8 cellular contexts compared by ENCODE assay signal in the genomic region with DNA sequence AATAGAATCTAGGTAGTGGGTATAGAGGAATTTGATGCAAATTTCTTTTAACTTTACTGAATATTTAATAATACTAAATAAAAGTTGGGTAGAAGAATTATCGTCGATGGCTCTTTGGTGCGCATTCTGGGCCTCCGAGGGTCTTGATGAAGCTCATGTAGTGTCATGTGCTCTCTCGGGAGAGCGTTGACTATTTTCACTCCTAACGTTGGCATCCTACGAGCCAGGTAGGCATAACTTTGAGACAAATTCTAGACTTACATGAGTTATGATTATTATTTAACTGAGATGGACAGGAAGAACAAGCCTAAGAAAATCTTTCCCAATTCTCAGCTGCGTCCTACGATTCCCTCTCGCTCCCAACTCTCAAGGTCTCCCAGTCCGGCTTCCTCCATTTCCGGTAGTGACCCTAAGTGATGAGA. TPM values are rescaled to one million over a fixed set of nuclear protein-coding genes. Genes with fewer than 3 reads are reported as not detected.
DNase-seq lines count a peak whose midpoint lies in the region; ATAC-seq, FAIRE-seq and TF ChIP-seq lines count a peak whose summit lies in the region.

No MANE protein-coding gene starts in this region.

- H3K27ac ChIP-seq in GM23248: peak overlapping the region; percentile 82
- peak overlapping the region; percentile 59 to 90 (median 84) for H3K27ac ChIP-seq in gastroesophageal sphincter
- peak overlapping the region; percentile 83 to 88 (median 86) for H3K27ac ChIP-seq in gastrocnemius medialis

- H4K20me1 ChIP-seq in GM23248 (ENCODE audit: insufficient read depth): peaks cover 8% of the 10 kb centered on the region; the same call in 1 of the 2 replicates

- peaks cover 27% of the 10 kb centered on the region for H3K79me2 ChIP-seq in GM23248 (ENCODE audit: insufficient read depth)

- ATAC-seq in gastroesophageal sphincter (no peak), gastrocnemius medialis (peak; percentile 45 to 48), GM18858 (IDR thresholded peaks at IDR 0.05; ENCODE audit: unreplicated experiment) (no peak)

- TF ChIP-seq POLR2A in gastroesophageal sphincter (IDR thresholded peaks at IDR 0.05) (no peak), gastrocnemius medialis (IDR thresholded peaks at IDR 0.05) (no peak)

- TF ChIP-seq CTCF in WI38 (IDR thresholded peaks at IDR 0.05; ENCODE audit: low read depth, low read length) (no peak), gastroesophageal sphincter (IDR thresholded peaks at IDR 0.05) (no peak), gastrocnemius medialis (IDR thresholded peaks at IDR 0.05 in 4 of 5, conservative IDR thresholded peaks at IDR 0.05 in 1 of 5) (no peak)

- intact Hi-C loops in gastrocnemius medialis (cut with DNase I; ENCODE audit: low total_unique reads): loop anchor here (1.0 to 2.0 kb wide), 4 partner anchors 79 to 197 kb away; a partner anchor contains a TSS

- H2AFZ ChIP-seq in GM23248: peak overlapping the region; percentile 92

- DNase-seq in GM23248 (no peak), gastrocnemius medialis (no peak), islet precursor cell (no peak), NCI-H2107 treated with DMSO at 0.1 percent for 48 hours (lab: John Stamatoyannopoulos, UW; ENCODE audit: unreplicated experiment) (no peak), frontal cortex (ENCODE audit: low spot score in 2 of 2) (no peak)

- WGBS in GM23248 (ENCODE audit: low coverage in 1 of 2, low lambda C conversion rate in 2 of 2, missing lambda C conversion rate in 2 of 2), 2 experiments: 2 to 3% methylated on average over 13 of the region's 13 CpGs
- 3 to 5% methylated on average over 7 to 13 of the region's 13 CpGs for WGBS in gastroesophageal sphincter (ENCODE audit: low coverage in 1 of 2), 2 donors

- H3K9me3 ChIP-seq in GM23248 (ENCODE audit: low read depth) (no peaks in the 10 kb centered on the region), gastroesophageal sphincter (no peaks in the 10 kb centered on the region), gastrocnemius medialis (no peaks in the 10 kb centered on the region)

- H3K4me3 ChIP-seq in GM23248 (peak overlapping the region; percentile 81), WI38 (ENCODE audit: low read depth, low read length) (peak overlapping the region; percentile 76), gastroesophageal sphincter (peak overlapping the region; percentile 34 to 78), gastrocnemius medialis (peak overlapping the region; percentile 69 to 94 (median 78))

- H3K4me1 ChIP-seq in GM23248 (ENCODE audit: insufficient read depth) (peaks cover 23% of the 10 kb centered on the region), gastroesophageal sphincter (peaks cover 0 to 49% (median 15%) of the 10 kb centered on the region in 3 donors), gastrocnemius medialis (peaks cover 19 to 21% of the 10 kb centered on the region in 2 donors)

- peak overlapping the region; percentile 89 for H3K9ac ChIP-seq in GM23248

- no peak for TF ChIP-seq EP300 in gastroesophageal sphincter (IDR thresholded peaks at IDR 0.05)

- FAIRE-seq in frontal cortex (lab: Jason Lieb, UNC): no peak

- peak overlapping the region; percentile 87 for H3K4me2 ChIP-seq in GM23248 (ENCODE audit: unreplicated experiment)

- no peaks in the 10 kb centered on the region for H3K27me3 ChIP-seq in GM23248 (replicated peaks; ENCODE audit: insufficient read depth)
- no peaks in the 10 kb centered on the region for H3K27me3 ChIP-seq in gastroesophageal sphincter
- no peaks in the 10 kb centered on the region for H3K27me3 ChIP-seq in gastrocnemius medialis

- in situ Hi-C loops in GM23248 (cut with MboI) (no loop called here), gastrocnemius medialis (cut with MboI; ENCODE audit: low sequenced_read_pairs in 4 of 4) (no loop called here)

- H3K9me2 ChIP-seq in GM23248 (ENCODE audit: insufficient read depth): no peaks in the 10 kb centered on the region

- no peaks in the 10 kb centered on the region for H3K36me3 ChIP-seq in GM23248 (ENCODE audit: low read depth)
- no peaks in the 10 kb centered on the region for H3K36me3 ChIP-seq in gastroesophageal sphincter
- H3K36me3 ChIP-seq in gastrocnemius medialis: no peaks in the 10 kb centered on the region

- peaks cover 23% of the 10 kb centered on the region for H3F3A ChIP-seq in GM23248 (ENCODE audit: insufficient read depth)

RNA-seq across cellular contexts. Expression of a gene that starts 0.6 kb away (rescaled TPM):
- not detected in 2 replicates for total RNA-seq in GM23248 (2014; rRNA removed; shearing (Covaris generic))
- 9.4 and 13.9 TPM in 2 replicates for polyA plus RNA-seq in GM23248 (2016; fragmentation: Nextera tagmentation; extraction: Ambion mirVana)
- total RNA-seq in gastroesophageal sphincter (not detected), gastrocnemius medialis (1 to 10 TPM in 1 of 4 donors, not detected in 3; 4.3 TPM), frontal cortex (not detected)

RNA-seq across cellular contexts. Expression of a gene that starts 2.0 kb away (rescaled TPM):
- total RNA-seq in GM23248 (2014; rRNA removed; shearing (Covaris generic)): 64.3 and 74.7 TPM in 2 replicates
- 74.4 and 79.5 TPM in 2 replicates for polyA plus RNA-seq in GM23248 (2016; fragmentation: Nextera tagmentation; extraction: Ambion mirVana)
- 10 to 100 TPM; 29.2 to 41.4 (median 34.8) TPM for total RNA-seq in gastroesophageal sphincter
- total RNA-seq in gastrocnemius medialis: 10 to 100 TPM; 10.7 to 17.1 (median 13.7) TPM
- 148 TPM for total RNA-seq in frontal cortex

Comparison
In these comparisons a context has a peak if more than half of its experiments do, and no peak if none do; other contexts are left out.
1. ATAC-seq: peak in gastrocnemius medialis (2 of 2); none in gastroesophageal sphincter (single experiment) and GM18858 (single experiment).
2. Peak in every context shown above with its lines, with median percentiles within 50 percentile points of each other: H3K27ac ChIP-seq and H3K4me3 ChIP-seq.